In genomic region chr7:88795553-88795952, GRCh38 we compare ENCODE assay signal across 28 cellular contexts. TPM values are rescaled to one million over a fixed set of nuclear protein-coding genes. Genes with fewer than 3 reads are reported as not detected.
"Had no signal": no experiment of that assay in that cellular context is flagged by ENCODE, and none has a peak within 500 bp of the region (broad histone marks: within the 10 kb centered on the region; RNA-seq: fewer than 3 reads in every experiment).

Gene TEX47 (minus strand): TSS chr7:88795737. CDS start chr7:88794942, 795 bp downstream.

- ATAC-seq: activated CD8-positive, alpha-beta T cell treated with anti-CD3 and anti-CD28 coated beads for 36 hours; body of pancreas; foreskin keratinocyte; left lung; stimulated activated naive CD8-positive, alpha-beta T cell treated with anti-CD3 and anti-CD28 coated beads, Interleukin-15, amount 100 ng/mL, for 72 hours had no signal

- H3K4me3 ChIP-seq: body of pancreas, dorsolateral prefrontal cortex, left lung, right atrium auricular region had no signal

- DNase-seq: activated CD4-positive, alpha-beta T cell treated with anti-CD3 and anti-CD28 coated beads for 48 hours; activated CD4-positive, CD25-positive, alpha-beta regulatory T cell; activated CD8-positive, alpha-beta T cell treated with anti-CD3 and anti-CD28 coated beads for 36 hours; activated naive CD4-positive, alpha-beta T cell treated with Interleukin-2 at 50 U/mL for 16 hours; activated naive CD8-positive, alpha-beta T cell treated with anti-CD3 and anti-CD28 coated beads, Interleukin-2, amount 10 ng/mL, durations not matched to agents 7 days and 5 days; activated T-cell treated with anti-CD3 and anti-CD28 coated beads, Interleukin-2, amount 50 U/mL, for 24 hours; body of pancreas; caudate nucleus; endodermal cell; foreskin keratinocyte; left lung; nephron progenitor cell; stimulated activated CD4-positive, alpha-beta T cell treated with anti-CD3 and anti-CD28 coated beads, Interleukin-2, amount 100 ng/mL, for 24 hours; stimulated activated naive CD8-positive, alpha-beta T cell treated with anti-CD3 and anti-CD28 coated beads, Interleukin-15, amount 100 ng/mL, for 72 hours; T-helper 1 cell; T1000 had no signal

RNA-seq across cellular contexts. Expression of gene TEX47, which starts in this region (rescaled TPM):
- total RNA-seq: activated CD8-positive, alpha-beta T cell treated with anti-CD3 and anti-CD28 coated beads for 36 hours; activated naive CD8-positive, alpha-beta T cell treated with anti-CD3 and anti-CD28 coated beads, Interleukin-2, amount 10 ng/mL, durations not matched to agents 7 days and 5 days; activated T-helper 2 cell treated with anti-CD3 and anti-CD28 coated beads, Interferon-gamma antibody, Interleukin-2, Interleukin-4, amounts not matched to agents 10 μg/mL and 5 μg/mL and 100 μg/mL, durations not matched to agents 14 hours and 24 hours and 36 hours; body of pancreas; dorsolateral prefrontal cortex; endodermal cell; epithelial cell of proximal tubule; fibroblast of lung; foreskin keratinocyte; kidney epithelial cell; left lung; myocyte; omental fat pad; progenitor cell of endocrine pancreas; right atrium auricular region; skeletal muscle tissue; temporal lobe; ureter had no signal
